In genomic region chr6:32970413-32971244, GRCh38 we compare ENCODE assay signal across 7 cellular contexts. TPM values are rescaled to one million over a fixed set of nuclear protein-coding genes. Genes with fewer than 3 reads are reported as not detected.
DNase-seq lines count a peak whose midpoint lies in the region; ATAC-seq, FAIRE-seq and TF ChIP-seq lines count a peak whose summit lies in the region.

No MANE protein-coding gene starts in this region.

- peak; percentile 65 for DNase-seq in GM12892 (ENCODE audit: insufficient read length)
- DNase-seq in NCI-H2107 treated with DMSO at 0.1 percent for 48 hours (lab: John Stamatoyannopoulos, UW; ENCODE audit: unreplicated experiment): peak; percentile 34
- peak; percentile 82 for DNase-seq in mammary epithelial cell
- peak; percentile 73 for DNase-seq in inferior parietal cortex (ENCODE audit: extremely low spot score)
- peak; percentile 60 for DNase-seq in smooth muscle cell (lab: John Stamatoyannopoulos, UW; ENCODE audit: unreplicated experiment)

- dilution Hi-C loops in mammary epithelial cell (cut with HindIII; ENCODE audit: low sequenced_read_pairs): no loop called here

- H3K9ac ChIP-seq in mammary epithelial cell (ENCODE audit: insufficient read depth, low read length) (peak overlapping the region; percentile 100), smooth muscle cell (ENCODE audit: low read depth) (peak overlapping the region; percentile 99)

- TF ChIP-seq CTCF in WI38 (IDR thresholded peaks at IDR 0.05; ENCODE audit: low read depth, low read length): no peak
- no peak for TF ChIP-seq CTCF in mammary epithelial cell (conservative IDR thresholded peaks at IDR 0.05 in 1 of 2, IDR thresholded peaks at IDR 0.05 in 1 of 2; ENCODE audit: extremely low read depth in 1 of 2, insufficient read depth in 1 of 2, low read depth in 1 of 2, low read length in 2 of 2)
- TF ChIP-seq CTCF in smooth muscle cell (IDR thresholded peaks at IDR 0.05; ENCODE audit: borderline replicate concordance, insufficient read depth, poor library complexity, severe bottlenecking): no peak

- in situ Hi-C loops in mammary epithelial cell (cut with MboI; ENCODE audit: low sequenced_read_pairs in 2 of 2): no loop called here

- intact Hi-C loops in mammary epithelial cell (cut with micrococcal nuclease): loop anchor here (2.0 to 5.0 kb wide), 3 partner anchors 132 to 773 kb away; partner anchors contain the start of genes RXRB, SLC39A7 and TAP2

- H3K27ac ChIP-seq in mammary epithelial cell (ENCODE audit: insufficient read depth, low read depth, low read length): peak overlapping the region; percentile 99
- H3K27ac ChIP-seq in smooth muscle cell (ENCODE audit: low read depth): peak overlapping the region; percentile 99

- FAIRE-seq in GM12892 (lab: Jason Lieb, UNC): peak; percentile 42

- peak; percentile 75 for TF ChIP-seq POLR2A in GM12892 (IDR thresholded peaks at IDR 0.05; ENCODE audit: low read depth, low read length)

- H3K27me3 ChIP-seq in mammary epithelial cell (ENCODE audit: insufficient read depth, low read length) (no peaks in the 10 kb centered on the region), smooth muscle cell (ENCODE audit: low read depth) (no peaks in the 10 kb centered on the region)

- H2AFZ ChIP-seq in mammary epithelial cell (ENCODE audit: low read depth, low read length): no peak overlapping the region
- H2AFZ ChIP-seq in smooth muscle cell (ENCODE audit: low read depth): no peak overlapping the region

- BruUV-seq in mammary epithelial cell (replicated peaks; lab: Mats Ljungman, UMichigan): no TSS peak

- H3K4me3 ChIP-seq in WI38 (ENCODE audit: low read depth, low read length): peak overlapping the region; percentile 87
- peak overlapping the region; percentile 72 to 86 (median 79) for H3K4me3 ChIP-seq in mammary epithelial cell (replicated peaks in 1 of 3; ENCODE audit: insufficient read depth in 1 of 3, low read depth in 2 of 3, low read length in 3 of 3)
- H3K4me3 ChIP-seq in smooth muscle cell: peak overlapping the region; percentile 84

- H4K20me1 ChIP-seq in mammary epithelial cell (ENCODE audit: insufficient read depth, low read length) (peaks cover 29% of the 10 kb centered on the region), smooth muscle cell (ENCODE audit: low read depth) (peaks cover 48% of the 10 kb centered on the region)

- H3K9me3 ChIP-seq in mammary epithelial cell (replicated peaks; ENCODE audit: insufficient read depth, low read length) (no peaks in the 10 kb centered on the region), smooth muscle cell (replicated peaks; ENCODE audit: low read depth) (no peaks in the 10 kb centered on the region)

- no peak for ATAC-seq in HG03095 (IDR thresholded peaks at IDR 0.05; ENCODE audit: unreplicated experiment)

- CTCF ChIA-PET in mammary epithelial cell (lab: Charles Lee; ENCODE audit: low non-redundant PET): no interaction called here

- peaks cover 54% of the 10 kb centered on the region for H3F3A ChIP-seq in smooth muscle cell (ENCODE audit: low read depth)

- 1% methylated on average over 14 of the region's 43 CpGs for WGBS in mammary epithelial cell (ENCODE audit: low coverage, missing lambda C conversion rate)
- under 1% methylated on average over 32 of the region's 43 CpGs for WGBS in smooth muscle cell (ENCODE audit: low lambda C conversion rate)

- peaks cover 17% of the 10 kb centered on the region for H3K4me1 ChIP-seq in mammary epithelial cell (ENCODE audit: insufficient read depth, low read length)
- peaks cover 20% of the 10 kb centered on the region for H3K4me1 ChIP-seq in smooth muscle cell (ENCODE audit: low read depth)

- H3K4me2 ChIP-seq in mammary epithelial cell (ENCODE audit: insufficient read depth, low read depth, low read length) (peak overlapping the region; percentile 78), smooth muscle cell (peak overlapping the region; percentile 95)

- H3K36me3 ChIP-seq in mammary epithelial cell (ENCODE audit: insufficient read depth, low read length): peaks cover 15% of the 10 kb centered on the region
- peaks cover under 1% of the 10 kb centered on the region for H3K36me3 ChIP-seq in smooth muscle cell (ENCODE audit: low read depth)

- H3K79me2 ChIP-seq in mammary epithelial cell (ENCODE audit: insufficient read depth, low read length) (peaks cover 78% of the 10 kb centered on the region), smooth muscle cell (ENCODE audit: low read depth) (peaks cover 61% of the 10 kb centered on the region)

RNA-seq across cellular contexts. Expression of gene BRD2, which starts 2.2 kb away (rescaled TPM):
- 187 TPM for polyA plus RNA-seq in GM12892 (2012; ENCODE audit: missing spikeins)
- total RNA-seq in mammary epithelial cell (100 to 1,000 TPM; 114 to 245 TPM), smooth muscle cell (205 and 244 TPM in 2 replicates)
- polyA plus RNA-seq in mammary epithelial cell (122 TPM), smooth muscle cell (162 and 197 TPM in 2 replicates)
- polyA minus RNA-seq in mammary epithelial cell: 102 TPM

RNA-seq across cellular contexts. Expression of gene HLA-DMA, which starts 17.7 kb away (rescaled TPM):
- polyA plus RNA-seq in GM12892 (2012; ENCODE audit: missing spikeins): 301 TPM
- 1 to 10 TPM; 1.5 to 1.7 TPM for total RNA-seq in mammary epithelial cell
- polyA plus RNA-seq in mammary epithelial cell: 1.7 TPM
- polyA minus RNA-seq in mammary epithelial cell: 6.2 TPM
- total RNA-seq in smooth muscle cell: 0.90 and 3.1 TPM in 2 replicates
- polyA plus RNA-seq in smooth muscle cell: 4.0 and 4.8 TPM in 2 replicates

RNA-seq across cellular contexts. Expression of gene HLA-DMB, which starts 29.8 kb away (rescaled TPM):
- polyA plus RNA-seq in GM12892 (2012; ENCODE audit: missing spikeins): 251 TPM
- total RNA-seq in mammary epithelial cell: not detected
- 0.03 TPM for polyA plus RNA-seq in mammary epithelial cell
- polyA minus RNA-seq in mammary epithelial cell: not detected
- not detected in 2 replicates for total RNA-seq in smooth muscle cell
- polyA plus RNA-seq in smooth muscle cell: not detected in 2 replicates

RNA-seq across cellular contexts. Expression of gene HLA-DOA, which starts 38.8 kb away (rescaled TPM):
- polyA plus RNA-seq in GM12892 (2012; ENCODE audit: missing spikeins): 84.4 TPM
- total RNA-seq in mammary epithelial cell (under 1 TPM in 1 of 2 donors, not detected in 1; 0.33 TPM), smooth muscle cell (0.09 TPM in 1 of 2 replicates, not detected in the other)
- polyA plus RNA-seq in mammary epithelial cell (0.18 TPM), smooth muscle cell (0.26 TPM in 1 of 2 replicates, not detected in the other)
- not detected for polyA minus RNA-seq in mammary epithelial cell
